In the genomic region with DNA sequence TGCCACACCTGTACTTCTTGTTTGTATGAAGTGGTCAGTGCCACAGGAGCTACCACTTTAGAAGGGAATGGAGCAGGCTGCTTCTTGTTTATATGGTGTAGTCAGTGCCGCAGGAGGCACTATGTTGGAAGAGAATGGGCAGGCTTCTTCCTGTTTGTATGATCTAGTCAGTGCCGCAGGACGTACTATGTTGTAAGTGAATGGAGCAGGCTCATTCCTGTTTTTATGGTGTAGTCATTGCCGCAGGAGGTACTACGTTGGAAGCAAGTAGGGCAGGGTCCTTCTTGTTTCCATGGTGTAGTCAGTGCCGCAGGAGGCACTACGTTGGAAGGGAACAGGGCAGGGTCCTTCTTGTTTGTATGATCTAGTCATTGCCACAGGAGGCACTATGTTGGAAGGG, we compare ENCODE assay signal across 39 cellular contexts. TPM values are rescaled to one million over a fixed set of nuclear protein-coding genes. Genes with fewer than 3 reads are reported as not detected.
"Had no signal": no experiment of that assay in that cellular context is flagged by ENCODE, and none has a peak within 500 bp of the region (broad histone marks: within the 10 kb centered on the region; RNA-seq: fewer than 3 reads in every experiment).

No MANE protein-coding gene starts in this region.

- H3K36me3 ChIP-seq: brain microvascular endothelial cell, cardiac muscle cell had no signal

- H3K9me3 Mint-ChIP-seq: activated CD8-positive, alpha-beta T cell treated with anti-CD3 and anti-CD28 coated beads for 36 hours; activated T-helper 17 cell treated with anti-CD3 and anti-CD28 coated beads, Interleukin-2, amount 50 U/mL, for 72 hours; central memory CD8-positive, alpha-beta T cell had no signal

- H3K27me3 ChIP-seq: brain microvascular endothelial cell, cardiac muscle cell had no signal

- ATAC-seq: activated CD8-positive, alpha-beta T cell treated with anti-CD3 and anti-CD28 coated beads for 36 hours; activated T-cell treated with anti-CD3 and anti-CD28 coated beads, Interleukin-2, amount 50 U/mL, for 72 hours; activated T-helper 17 cell treated with anti-CD3 and anti-CD28 coated beads, Interleukin-2, amount 50 U/mL, for 72 hours; Panc1; Right ventricle myocardium inferior; SK-N-SH treated with all-trans-retinoic acid at 6 μM for 48 hours; T-cell; T-helper 17 cell had no signal

- H3K4me1 Mint-ChIP-seq: activated naive CD8-positive, alpha-beta T cell treated with anti-CD3 and anti-CD28 coated beads for 36 hours; central memory CD8-positive, alpha-beta T cell; T-cell had no signal

- H3K4me2 ChIP-seq: KMS-11 had no signal

- H3K4me3 Mint-ChIP-seq: activated CD8-positive, alpha-beta T cell treated with anti-CD3 and anti-CD28 coated beads for 36 hours; activated naive CD8-positive, alpha-beta T cell treated with anti-CD3 and anti-CD28 coated beads for 36 hours; activated T-cell treated with anti-CD3 and anti-CD28 coated beads, Interleukin-2, amount 50 U/mL, for 72 hours; activated T-helper 17 cell treated with anti-CD3 and anti-CD28 coated beads, Interleukin-2, amount 50 U/mL, for 72 hours; central memory CD8-positive, alpha-beta T cell; T-cell; T-helper 17 cell had no signal

- H3K27me3 Mint-ChIP-seq: activated CD8-positive, alpha-beta T cell treated with anti-CD3 and anti-CD28 coated beads for 36 hours; activated naive CD8-positive, alpha-beta T cell treated with anti-CD3 and anti-CD28 coated beads for 36 hours; activated T-helper 17 cell treated with anti-CD3 and anti-CD28 coated beads, Interleukin-2, amount 50 U/mL, for 72 hours; central memory CD8-positive, alpha-beta T cell; T-cell; T-helper 17 cell had no signal

- H3K27ac Mint-ChIP-seq: activated CD8-positive, alpha-beta T cell treated with anti-CD3 and anti-CD28 coated beads for 36 hours; activated naive CD8-positive, alpha-beta T cell treated with anti-CD3 and anti-CD28 coated beads for 36 hours; activated T-cell treated with anti-CD3 and anti-CD28 coated beads, Interleukin-2, amount 50 U/mL, for 72 hours; activated T-helper 17 cell treated with anti-CD3 and anti-CD28 coated beads, Interleukin-2, amount 50 U/mL, for 72 hours; T-cell; T-helper 17 cell had no signal

- H3K36me3 Mint-ChIP-seq: activated naive CD8-positive, alpha-beta T cell treated with anti-CD3 and anti-CD28 coated beads for 36 hours; T-cell had no signal

- H3K27ac ChIP-seq: brain microvascular endothelial cell, cardiac muscle cell, KMS-11, VCaP had no signal

- H3K4me3 ChIP-seq: cardiac muscle cell had no signal

- H3K9ac ChIP-seq: KMS-11 had no signal

- DNase-seq: activated CD4-positive, alpha-beta T cell treated with anti-CD3 and anti-CD28 coated beads for 1 hour; activated CD4-positive, alpha-beta T cell treated with anti-CD3 and anti-CD28 coated beads for 48 hours; activated CD4-positive, alpha-beta T cell treated with anti-CD3 and anti-CD28 coated beads, Interleukin-2, amount 50 U/mL, for 4 hours; activated CD4-positive, CD25-positive, alpha-beta regulatory T cell; activated CD8-positive, alpha-beta T cell treated with anti-CD3 and anti-CD28 coated beads for 36 hours; activated effector memory CD4-positive, alpha-beta T cell treated with anti-CD3 and anti-CD28 coated beads, Interleukin-2, amount 50 U/mL, for 16 hours; activated naive CD4-positive, alpha-beta T cell; activated naive CD4-positive, alpha-beta T cell treated with anti-CD3 and anti-CD28 coated beads, Interleukin-2, amount 50 U/mL, for 16 hours; activated naive CD8-positive, alpha-beta T cell treated with anti-CD3 and anti-CD28 coated beads for 36 hours; activated T-cell treated with anti-CD3 and anti-CD28 coated beads, Interleukin-2, amount 50 U/mL, for 1 hour; activated T-cell treated with anti-CD3 and anti-CD28 coated beads, Interleukin-2, amount 50 U/mL, for 72 hours; amniotic stem cell; aorta; brain microvascular endothelial cell; NCI-H1092 treated with DMSO at 0.1 percent for 48 hours; NCI-H1417; NCI-H146; NCI-H187; NCI-H2029 treated with DMSO at 0.1 percent for 48 hours; NCI-H2171 treated with DMSO at 0.1 percent for 48 hours; NCI-H2227 treated with DMSO at 0.1 percent for 48 hours; NCI-H446; NCI-H510A treated with DMSO at 0.1 percent for 48 hours; NCI-H526 treated with DMSO at 0.1 percent for 48 hours; SIG-M5; T-cell; T-helper 17 cell had no signal

RNA-seq across cellular contexts. Expression of gene TPO, which starts 27.3 kb away (rescaled TPM):
- total RNA-seq: activated CD8-positive, alpha-beta memory T cell treated with anti-CD3 and anti-CD28 coated beads for 36 hours; activated CD8-positive, alpha-beta T cell treated with anti-CD3 and anti-CD28 coated beads for 36 hours; activated naive CD8-positive, alpha-beta T cell treated with anti-CD3 and anti-CD28 coated beads for 36 hours; activated T-cell treated with anti-CD3 and anti-CD28 coated beads, Interleukin-2, amount 50 U/mL, for 72 hours; LHCN-M2; RPMI7951; SK-MEL-5 had no signal
- polyA plus RNA-seq: aorta had no signal
